ENCODE assay signal across 1 cellular context in the genomic region with DNA sequence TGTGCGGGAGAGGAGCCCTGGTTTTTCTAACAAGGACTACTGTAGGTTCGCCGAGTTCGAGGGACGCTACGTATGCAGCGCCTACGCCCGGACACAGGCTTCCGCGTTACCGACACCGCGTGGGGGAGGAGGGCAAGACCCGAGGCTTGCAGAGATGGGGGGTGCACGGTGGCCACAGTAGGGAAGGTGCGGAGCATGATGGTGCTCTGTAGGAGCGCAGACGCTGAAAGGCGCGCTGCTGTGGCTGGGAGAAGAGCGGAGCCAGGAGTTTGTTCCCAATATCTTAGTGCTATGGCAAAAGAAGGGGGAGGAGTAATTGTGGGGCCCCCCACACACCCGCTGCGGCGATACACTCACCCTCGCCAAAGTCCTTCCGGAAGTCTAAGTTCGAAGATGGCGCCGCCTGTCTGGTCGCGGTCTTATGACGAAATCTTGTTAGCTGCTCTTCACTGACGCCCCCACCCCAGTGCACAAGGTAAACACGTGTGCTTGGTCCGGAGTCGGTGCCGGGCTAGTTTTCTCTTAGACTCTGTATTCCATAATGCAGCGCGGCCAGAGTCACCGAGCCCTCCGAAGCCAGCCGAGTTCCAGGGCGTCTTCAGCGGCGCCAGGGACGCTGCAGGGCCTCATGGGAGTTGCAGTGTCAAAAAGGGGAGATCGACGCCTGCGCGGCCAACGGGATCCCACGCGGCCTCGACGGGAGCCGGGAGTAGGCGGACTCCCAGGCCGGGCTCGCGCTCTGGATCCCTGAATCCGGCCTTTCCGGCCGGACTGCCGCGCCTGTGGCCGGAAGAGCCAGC.
TF ChIP-seq lines count a peak whose summit lies in the region.

A gene with protein sequence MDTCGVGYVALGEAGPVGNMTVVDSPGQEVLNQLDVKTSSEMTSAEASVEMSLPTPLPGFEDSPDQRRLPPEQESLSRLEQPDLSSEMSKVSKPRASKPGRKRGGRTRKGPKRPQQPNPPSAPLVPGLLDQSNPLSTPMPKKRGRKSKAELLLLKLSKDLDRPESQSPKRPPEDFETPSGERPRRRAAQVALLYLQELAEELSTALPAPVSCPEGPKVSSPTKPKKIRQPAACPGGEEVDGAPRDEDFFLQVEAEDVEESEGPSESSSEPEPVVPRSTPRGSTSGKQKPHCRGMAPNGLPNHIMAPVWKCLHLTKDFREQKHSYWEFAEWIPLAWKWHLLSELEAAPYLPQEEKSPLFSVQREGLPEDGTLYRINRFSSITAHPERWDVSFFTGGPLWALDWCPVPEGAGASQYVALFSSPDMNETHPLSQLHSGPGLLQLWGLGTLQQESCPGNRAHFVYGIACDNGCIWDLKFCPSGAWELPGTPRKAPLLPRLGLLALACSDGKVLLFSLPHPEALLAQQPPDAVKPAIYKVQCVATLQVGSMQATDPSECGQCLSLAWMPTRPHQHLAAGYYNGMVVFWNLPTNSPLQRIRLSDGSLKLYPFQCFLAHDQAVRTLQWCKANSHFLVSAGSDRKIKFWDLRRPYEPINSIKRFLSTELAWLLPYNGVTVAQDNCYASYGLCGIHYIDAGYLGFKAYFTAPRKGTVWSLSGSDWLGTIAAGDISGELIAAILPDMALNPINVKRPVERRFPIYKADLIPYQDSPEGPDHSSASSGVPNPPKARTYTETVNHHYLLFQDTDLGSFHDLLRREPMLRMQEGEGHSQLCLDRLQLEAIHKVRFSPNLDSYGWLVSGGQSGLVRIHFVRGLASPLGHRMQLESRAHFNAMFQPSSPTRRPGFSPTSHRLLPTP (minus strand): TSS at position 383 of the 800 bp plus-strand sequence. CDS start 13,210 bp downstream, outside the sequence.

TF ChIP-seq in HepG2, 621 proteins besides CTCF, POLR2A, EP300 and RAD21 (continued from another document and continues in another):
- peak; percentile 29; the same call in 1 of the 2 replicates for TF ChIP-seq RARA (CRISPR knock-in tag; IDR thresholded peaks at IDR 0.05)
- TF ChIP-seq KDM2A (CRISPR knock-in tag; IDR thresholded peaks at IDR 0.05; ENCODE audit: borderline replicate concordance, low read depth): peak; percentile 80
- TF ChIP-seq ZSCAN25 (CRISPR knock-in tag; IDR thresholded peaks at IDR 0.05): peak; percentile 43; the same call in 1 of the 2 replicates
- TF ChIP-seq AGO2 (optimal IDR thresholded peaks at IDR 0.05; ENCODE audit: low read depth, low read length): peak; percentile 85
- TF ChIP-seq FOXP1 (IDR thresholded peaks at IDR 0.05): peak; percentile 66
- TF ChIP-seq FOXP1 (CRISPR knock-in tag; IDR thresholded peaks at IDR 0.05): peak; percentile 70
- TF ChIP-seq, protein P1, sequence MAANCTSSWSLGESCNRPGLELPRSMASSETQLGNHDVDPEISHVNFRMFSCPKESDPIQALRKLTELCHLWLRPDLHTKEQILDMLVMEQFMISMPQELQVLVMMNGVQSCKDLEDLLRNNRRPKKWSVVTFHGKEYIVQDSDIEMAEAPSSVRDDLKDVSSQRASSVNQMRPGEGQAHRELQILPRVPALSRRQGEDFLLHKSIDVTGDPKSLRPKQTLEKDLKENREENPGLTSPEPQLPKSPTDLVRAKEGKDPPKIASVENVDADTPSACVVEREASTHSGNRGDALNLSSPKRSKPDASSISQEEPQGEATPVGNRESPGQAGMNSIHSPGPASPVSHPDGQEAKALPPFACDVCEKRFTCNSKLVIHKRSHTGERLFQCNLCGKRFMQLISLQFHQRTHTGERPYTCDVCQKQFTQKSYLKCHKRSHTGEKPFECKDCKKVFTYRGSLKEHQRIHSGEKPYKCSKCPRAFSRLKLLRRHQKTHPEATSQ (CRISPR knock-in tag; IDR thresholded peaks at IDR 0.05; ENCODE audit: borderline replicate concordance): 0 out of 2 replicates have a peak, but pooled peaks have one; percentile 70
- TF ChIP-seq HNRNPUL1 (IDR thresholded peaks at IDR 0.05; ENCODE audit: low read depth, low read length): no peak; the same call in 1 of the 2 replicates
- peak; percentile 24; the same call in 1 of the 2 replicates for TF ChIP-seq FOXA1 (IDR thresholded peaks at IDR 0.05)
- TF ChIP-seq FOXA1 (CRISPR knock-in tag; IDR thresholded peaks at IDR 0.05): peak; percentile 95
- peak; percentile 87; the same call in 1 of the 2 replicates for TF ChIP-seq TFDP1 (CRISPR knock-in tag; IDR thresholded peaks at IDR 0.05; ENCODE audit: borderline replicate concordance)
- no peak for TF ChIP-seq ZNF282 (IDR thresholded peaks at IDR 0.05; ENCODE audit: partially characterized antibody)
- TF ChIP-seq BCLAF1 (IDR thresholded peaks at IDR 0.05): no peak
- TF ChIP-seq, protein P2, sequence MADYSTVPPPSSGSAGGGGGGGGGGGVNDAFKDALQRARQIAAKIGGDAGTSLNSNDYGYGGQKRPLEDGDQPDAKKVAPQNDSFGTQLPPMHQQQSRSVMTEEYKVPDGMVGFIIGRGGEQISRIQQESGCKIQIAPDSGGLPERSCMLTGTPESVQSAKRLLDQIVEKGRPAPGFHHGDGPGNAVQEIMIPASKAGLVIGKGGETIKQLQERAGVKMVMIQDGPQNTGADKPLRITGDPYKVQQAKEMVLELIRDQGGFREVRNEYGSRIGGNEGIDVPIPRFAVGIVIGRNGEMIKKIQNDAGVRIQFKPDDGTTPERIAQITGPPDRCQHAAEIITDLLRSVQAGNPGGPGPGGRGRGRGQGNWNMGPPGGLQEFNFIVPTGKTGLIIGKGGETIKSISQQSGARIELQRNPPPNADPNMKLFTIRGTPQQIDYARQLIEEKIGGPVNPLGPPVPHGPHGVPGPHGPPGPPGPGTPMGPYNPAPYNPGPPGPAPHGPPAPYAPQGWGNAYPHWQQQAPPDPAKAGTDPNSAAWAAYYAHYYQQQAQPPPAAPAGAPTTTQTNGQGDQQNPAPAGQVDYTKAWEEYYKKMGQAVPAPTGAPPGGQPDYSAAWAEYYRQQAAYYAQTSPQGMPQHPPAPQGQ (CRISPR knock-in tag; IDR thresholded peaks at IDR 0.05; ENCODE audit: borderline replicate concordance): no peak
- peak; percentile 88 for TF ChIP-seq ZNF607 (CRISPR knock-in tag; IDR thresholded peaks at IDR 0.05; ENCODE audit: borderline replicate concordance)
- TF ChIP-seq NR2F2 (IDR thresholded peaks at IDR 0.05; ENCODE audit: borderline replicate concordance, low read depth): no peak
- TF ChIP-seq, protein P3, sequence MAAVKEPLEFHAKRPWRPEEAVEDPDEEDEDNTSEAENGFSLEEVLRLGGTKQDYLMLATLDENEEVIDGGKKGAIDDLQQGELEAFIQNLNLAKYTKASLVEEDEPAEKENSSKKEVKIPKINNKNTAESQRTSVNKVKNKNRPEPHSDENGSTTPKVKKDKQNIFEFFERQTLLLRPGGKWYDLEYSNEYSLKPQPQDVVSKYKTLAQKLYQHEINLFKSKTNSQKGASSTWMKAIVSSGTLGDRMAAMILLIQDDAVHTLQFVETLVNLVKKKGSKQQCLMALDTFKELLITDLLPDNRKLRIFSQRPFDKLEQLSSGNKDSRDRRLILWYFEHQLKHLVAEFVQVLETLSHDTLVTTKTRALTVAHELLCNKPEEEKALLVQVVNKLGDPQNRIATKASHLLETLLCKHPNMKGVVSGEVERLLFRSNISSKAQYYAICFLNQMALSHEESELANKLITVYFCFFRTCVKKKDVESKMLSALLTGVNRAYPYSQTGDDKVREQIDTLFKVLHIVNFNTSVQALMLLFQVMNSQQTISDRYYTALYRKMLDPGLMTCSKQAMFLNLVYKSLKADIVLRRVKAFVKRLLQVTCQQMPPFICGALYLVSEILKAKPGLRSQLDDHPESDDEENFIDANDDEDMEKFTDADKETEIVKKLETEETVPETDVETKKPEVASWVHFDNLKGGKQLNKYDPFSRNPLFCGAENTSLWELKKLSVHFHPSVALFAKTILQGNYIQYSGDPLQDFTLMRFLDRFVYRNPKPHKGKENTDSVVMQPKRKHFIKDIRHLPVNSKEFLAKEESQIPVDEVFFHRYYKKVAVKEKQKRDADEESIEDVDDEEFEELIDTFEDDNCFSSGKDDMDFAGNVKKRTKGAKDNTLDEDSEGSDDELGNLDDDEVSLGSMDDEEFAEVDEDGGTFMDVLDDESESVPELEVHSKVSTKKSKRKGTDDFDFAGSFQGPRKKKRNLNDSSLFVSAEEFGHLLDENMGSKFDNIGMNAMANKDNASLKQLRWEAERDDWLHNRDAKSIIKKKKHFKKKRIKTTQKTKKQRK (IDR thresholded peaks at IDR 0.05; ENCODE audit: low read length): no peak
- TF ChIP-seq ZHX1 (CRISPR knock-in tag; IDR thresholded peaks at IDR 0.05; ENCODE audit: low read depth): peak; percentile 79; the same call in 1 of the 2 replicates
- TF ChIP-seq, protein P4, sequence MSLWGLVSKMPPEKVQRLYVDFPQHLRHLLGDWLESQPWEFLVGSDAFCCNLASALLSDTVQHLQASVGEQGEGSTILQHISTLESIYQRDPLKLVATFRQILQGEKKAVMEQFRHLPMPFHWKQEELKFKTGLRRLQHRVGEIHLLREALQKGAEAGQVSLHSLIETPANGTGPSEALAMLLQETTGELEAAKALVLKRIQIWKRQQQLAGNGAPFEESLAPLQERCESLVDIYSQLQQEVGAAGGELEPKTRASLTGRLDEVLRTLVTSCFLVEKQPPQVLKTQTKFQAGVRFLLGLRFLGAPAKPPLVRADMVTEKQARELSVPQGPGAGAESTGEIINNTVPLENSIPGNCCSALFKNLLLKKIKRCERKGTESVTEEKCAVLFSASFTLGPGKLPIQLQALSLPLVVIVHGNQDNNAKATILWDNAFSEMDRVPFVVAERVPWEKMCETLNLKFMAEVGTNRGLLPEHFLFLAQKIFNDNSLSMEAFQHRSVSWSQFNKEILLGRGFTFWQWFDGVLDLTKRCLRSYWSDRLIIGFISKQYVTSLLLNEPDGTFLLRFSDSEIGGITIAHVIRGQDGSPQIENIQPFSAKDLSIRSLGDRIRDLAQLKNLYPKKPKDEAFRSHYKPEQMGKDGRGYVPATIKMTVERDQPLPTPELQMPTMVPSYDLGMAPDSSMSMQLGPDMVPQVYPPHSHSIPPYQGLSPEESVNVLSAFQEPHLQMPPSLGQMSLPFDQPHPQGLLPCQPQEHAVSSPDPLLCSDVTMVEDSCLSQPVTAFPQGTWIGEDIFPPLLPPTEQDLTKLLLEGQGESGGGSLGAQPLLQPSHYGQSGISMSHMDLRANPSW (CRISPR knock-in tag; IDR thresholded peaks at IDR 0.05; ENCODE audit: borderline replicate concordance): peak; percentile 99; the same call in 1 of the 2 replicates
- TF ChIP-seq ZXDC (CRISPR knock-in tag; IDR thresholded peaks at IDR 0.05): peak; percentile 79; the same call in 1 of the 2 replicates
- peak; percentile 44; the same call in 1 of the 2 replicates for TF ChIP-seq MTA1 (CRISPR knock-in tag; IDR thresholded peaks at IDR 0.05; ENCODE audit: borderline replicate concordance)
- no peak for TF ChIP-seq ARNT (IDR thresholded peaks at IDR 0.05)
- no peak for TF ChIP-seq ZMYM2 (CRISPR knock-in tag; IDR thresholded peaks at IDR 0.05)
- TF ChIP-seq ZNF317 (CRISPR knock-in tag; IDR thresholded peaks at IDR 0.05): peak; percentile 71; the same call in 1 of the 2 replicates
- TF ChIP-seq NFE2 (CRISPR knock-in tag; IDR thresholded peaks at IDR 0.05): no peak
